In genomic region chr11:105265859-105266258, GRCh38 we compare ENCODE assay signal across 23 cellular contexts.
A peak's percentile ranks its signal among the peaks of the same experiment; 100 is the strongest.
DNase-seq lines count a peak whose midpoint lies in the region; ATAC-seq, FAIRE-seq and TF ChIP-seq lines count a peak whose summit lies in the region.
"Had no signal": no experiment of that assay in that cellular context is flagged by ENCODE, and none has a peak within 500 bp of the region (broad histone marks: within the 10 kb centered on the region; RNA-seq: fewer than 3 reads in every experiment).

No MANE protein-coding gene starts in this region.

- H3K4me1 Mint-ChIP-seq in activated T-cell treated with anti-CD3 and anti-CD28 coated beads, Interleukin-2, amount 50 U/mL, for 72 hours (ENCODE audit: low read depth) = no peaks in the 10 kb centered on the region

- no peak overlapping the region for H3K27ac Mint-ChIP-seq in activated T-cell treated with anti-CD3 and anti-CD28 coated beads, Interleukin-2, amount 50 U/mL, for 72 hours
- H3K27ac Mint-ChIP-seq: CD8-positive, alpha-beta T cell; dendritic cell treated with granulocyte-macrophage colony-stimulating factor and Interleukin-4, amounts not matched to agents 40 ng/mL and 50 ng/mL, for 4 days had no signal

- peaks cover 7% of the 10 kb centered on the region for H3K27me3 Mint-ChIP-seq in activated T-cell treated with anti-CD3 and anti-CD28 coated beads, Interleukin-2, amount 50 U/mL, for 72 hours (ENCODE audit: low read depth)
- H3K27me3 Mint-ChIP-seq: dendritic cell treated with granulocyte-macrophage colony-stimulating factor and Interleukin-4, amounts not matched to agents 40 ng/mL and 50 ng/mL, for 4 days had no signal

- H3K4me1 ChIP-seq in endothelial cell of umbilical vein (ENCODE audit: control insufficient read depth, extremely low read depth, insufficient read depth, low read length) (no peaks in the 10 kb centered on the region), Peyer's patch (no peaks in the 10 kb centered on the region)
- H3K4me1 ChIP-seq: esophagus muscularis mucosa had no signal

- no peak overlapping the region for H3K4me3 Mint-ChIP-seq in activated T-cell treated with anti-CD3 and anti-CD28 coated beads, Interleukin-2, amount 50 U/mL, for 72 hours
- H3K4me3 Mint-ChIP-seq: CD8-positive, alpha-beta T cell; dendritic cell treated with granulocyte-macrophage colony-stimulating factor and Interleukin-4, amounts not matched to agents 40 ng/mL and 50 ng/mL, for 4 days had no signal

- TF ChIP-seq CTCF in RWPE1 (conservative IDR thresholded peaks at IDR 0.05; ENCODE audit: low read depth) = no peak
- no peak for TF ChIP-seq CTCF in endothelial cell of umbilical vein (IDR thresholded peaks at IDR 0.05; ENCODE audit: extremely low read depth in 1 of 2, insufficient read depth in 1 of 2, low read depth in 1 of 2, low read length in 2 of 2)
- TF ChIP-seq CTCF in Peyer's patch (IDR thresholded peaks at IDR 0.05) = no peak

- H3K9me3 Mint-ChIP-seq in activated T-cell treated with anti-CD3 and anti-CD28 coated beads, Interleukin-2, amount 50 U/mL, for 72 hours = no peaks in the 10 kb centered on the region
- H3K9me3 Mint-ChIP-seq: CD8-positive, alpha-beta T cell had no signal

- ATAC-seq in activated T-cell treated with anti-CD3 and anti-CD28 coated beads, Interleukin-2, amount 50 U/mL, for 72 hours (replicated peaks in 1 of 2) = peak; percentile 56 to 90
- ATAC-seq: CD8-positive, alpha-beta T cell; HCT116; left cardiac atrium; Panc1 had no signal

- TF ChIP-seq POLR2A in endothelial cell of umbilical vein (IDR thresholded peaks at IDR 0.05; ENCODE audit: low read depth, low read length) (no peak), Peyer's patch (IDR thresholded peaks at IDR 0.05) (no peak)

- no TSS peak for BruUV-seq in endothelial cell of umbilical vein (replicated peaks; lab: Mats Ljungman, UMichigan)

- H3K4me2 ChIP-seq in endothelial cell of umbilical vein (ENCODE audit: insufficient read depth, low read length) = no peak overlapping the region

- H3K27me3 ChIP-seq in endothelial cell of umbilical vein (ENCODE audit: control insufficient read depth in 2 of 2, insufficient read depth in 2 of 2, low read length in 2 of 2) = no peaks in the 10 kb centered on the region
- no peaks in the 10 kb centered on the region for H3K27me3 ChIP-seq in Peyer's patch
- H3K27me3 ChIP-seq: esophagus muscularis mucosa had no signal

- H2AFZ ChIP-seq in endothelial cell of umbilical vein (ENCODE audit: low read depth, low read length) = no peak overlapping the region

- H3K4me3 ChIP-seq in endothelial cell of umbilical vein (replicated peaks in 1 of 3; ENCODE audit: insufficient read depth in 1 of 3, low read depth in 1 of 3, low read length in 3 of 3) (no peak overlapping the region), Peyer's patch (no peak overlapping the region)
- H3K4me3 ChIP-seq: esophagus muscularis mucosa had no signal

- no peaks in the 10 kb centered on the region for H3K36me3 Mint-ChIP-seq in activated T-cell treated with anti-CD3 and anti-CD28 coated beads, Interleukin-2, amount 50 U/mL, for 72 hours (ENCODE audit: insufficient read depth in 2 of 2)
- H3K36me3 Mint-ChIP-seq: CD8-positive, alpha-beta T cell had no signal

- CTCF ChIA-PET in RWPE1 (lab: Yijun Ruan, JAX) = no interaction called here
- CTCF ChIA-PET in endothelial cell of umbilical vein (lab: Charles Lee) = interaction anchor here (0.8 kb wide), 2 partner anchors 11 to 597 kb away, joined by 3 to 5 read pairs; no protein-coding TSS in a partner anchor

- DNase-seq in activated T-cell treated with anti-CD3 and anti-CD28 coated beads, Interleukin-2, amount 50 U/mL, for 72 hours = no peak
- DNase-seq in activated T-cell treated with anti-CD3 and anti-CD28 coated beads for 4 hours (no peak), RWPE1 (ENCODE audit: low spot score) (peak; percentile 18), endothelial cell of umbilical vein (ENCODE audit: low read depth, low spot score) (peak; percentile 31), pons (ENCODE audit: low spot score) (peak; percentile 13), amygdala (lab: John Stamatoyannopoulos, UW) (no peak), AG08396 (ENCODE audit: low spot score) (no peak), Peyer's patch (no peak)
- DNase-seq: ACHN; activated effector memory CD4-positive, alpha-beta T cell treated with Interleukin-2 at 50 U/mL for 16 hours; aorta; CD8-positive, alpha-beta T cell; left cardiac atrium; midbrain; NCI-H1694 treated with DMSO at 0.1 percent for 48 hours; NCI-H526; retina; substantia nigra had no signal

- no peak for FAIRE-seq in endothelial cell of umbilical vein (lab: Jason Lieb, UNC)

- POLR2A ChIA-PET in RWPE1 (lab: Yijun Ruan, JAX; ENCODE audit: low non-redundant PET) = no interaction called here
- POLR2A ChIA-PET in endothelial cell of umbilical vein (lab: Charles Lee) = no interaction called here

- no peaks in the 10 kb centered on the region for H4K20me1 ChIP-seq in endothelial cell of umbilical vein (replicated peaks; ENCODE audit: control insufficient read depth, extremely low read depth, insufficient read depth, low read length)

- no peaks in the 10 kb centered on the region for H3K9me1 ChIP-seq in endothelial cell of umbilical vein (replicated peaks; ENCODE audit: control insufficient read depth, extremely low read depth, insufficient read depth, low read length)

- no peaks in the 10 kb centered on the region for H3K79me2 ChIP-seq in endothelial cell of umbilical vein (ENCODE audit: control insufficient read depth, insufficient read depth, low read length)

- H3K9me3 ChIP-seq in endothelial cell of umbilical vein (replicated peaks; ENCODE audit: control insufficient read depth, insufficient read depth, low read length) (no peaks in the 10 kb centered on the region), Peyer's patch (no peaks in the 10 kb centered on the region)
- H3K9me3 ChIP-seq: esophagus muscularis mucosa had no signal

- H3K36me3 ChIP-seq in endothelial cell of umbilical vein (ENCODE audit: control insufficient read depth in 2 of 2, extremely low read depth in 1 of 2, insufficient read depth in 2 of 2, low read length in 2 of 2) = no peaks in the 10 kb centered on the region
- H3K36me3 ChIP-seq in Peyer's patch = no peaks in the 10 kb centered on the region
- H3K36me3 ChIP-seq: esophagus muscularis mucosa had no signal

- no peak overlapping the region for H3K27ac ChIP-seq in RWPE1
- no peak overlapping the region for H3K27ac ChIP-seq in endothelial cell of umbilical vein (ENCODE audit: insufficient read depth, low read depth, low read length)
- H3K27ac ChIP-seq in Peyer's patch = no peak overlapping the region
- H3K27ac ChIP-seq: esophagus muscularis mucosa, VCaP had no signal

- no peak overlapping the region for H3K9ac ChIP-seq in endothelial cell of umbilical vein (replicated peaks; ENCODE audit: extremely low read depth, insufficient read depth, low read length)

- intact Hi-C loops in endothelial cell of umbilical vein (cut with micrococcal nuclease) = no loop called here

- dilution Hi-C loops in endothelial cell of umbilical vein (cut with MboI; ENCODE audit: extremely low pct_ligation_motif_present, low sequenced_read_pairs) = no loop called here

TF ChIP-seq in endothelial cell of umbilical vein, 7 proteins besides CTCF, POLR2A, EP300 and RAD21:
- TF ChIP-seq GATA2 (IDR thresholded peaks at IDR 0.05; ENCODE audit: insufficient read depth, insufficient read length, low read depth, low read length) = no peak

Comparison
In these comparisons a context has a peak if more than half of its experiments do, and no peak if none do; other contexts are left out.
1. DNase-seq: peak in RWPE1 (single experiment), endothelial cell of umbilical vein (single experiment) and pons (single experiment); none in activated T-cell treated with anti-CD3 and anti-CD28 coated beads, Interleukin-2, amount 50 U/mL, for 72 hours (0 of 2), activated T-cell treated with anti-CD3 and anti-CD28 coated beads for 4 hours (single experiment), amygdala (0 of 56), AG08396 (single experiment) and Peyer's patch (0 of 3).